In the genomic region with DNA sequence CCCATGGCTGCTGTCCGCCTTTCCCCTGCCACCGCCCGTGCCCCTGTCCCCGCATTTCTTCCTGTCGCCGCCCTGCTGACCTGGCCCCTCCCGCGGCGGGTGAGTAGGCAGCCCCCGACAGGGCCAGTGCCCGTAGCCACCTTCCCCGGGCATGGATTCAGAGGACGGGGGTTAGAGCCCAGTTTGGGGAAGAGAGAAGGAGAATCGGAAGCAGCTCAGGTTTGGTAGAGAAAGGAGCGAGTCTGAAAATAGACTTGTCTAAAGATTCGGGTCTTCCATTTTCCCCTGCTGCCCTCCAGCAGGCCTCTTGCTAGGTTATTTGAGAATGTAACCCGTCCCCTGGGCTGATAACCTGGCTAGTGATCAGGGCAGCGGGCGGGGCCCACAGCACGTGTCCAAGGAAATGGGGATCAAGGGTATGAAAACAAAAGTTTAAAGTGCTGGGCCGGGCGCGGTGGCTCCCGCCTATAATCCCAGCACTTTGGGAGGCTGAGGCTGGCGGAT, we compare ENCODE assay signal across 2 cellular contexts.
TF ChIP-seq lines count a peak whose summit lies in the region.

No MANE protein-coding gene starts in this region.

TF ChIP-seq in GM23338, 12 proteins besides CTCF, POLR2A, EP300 and RAD21:
- TF ChIP-seq, protein P1, sequence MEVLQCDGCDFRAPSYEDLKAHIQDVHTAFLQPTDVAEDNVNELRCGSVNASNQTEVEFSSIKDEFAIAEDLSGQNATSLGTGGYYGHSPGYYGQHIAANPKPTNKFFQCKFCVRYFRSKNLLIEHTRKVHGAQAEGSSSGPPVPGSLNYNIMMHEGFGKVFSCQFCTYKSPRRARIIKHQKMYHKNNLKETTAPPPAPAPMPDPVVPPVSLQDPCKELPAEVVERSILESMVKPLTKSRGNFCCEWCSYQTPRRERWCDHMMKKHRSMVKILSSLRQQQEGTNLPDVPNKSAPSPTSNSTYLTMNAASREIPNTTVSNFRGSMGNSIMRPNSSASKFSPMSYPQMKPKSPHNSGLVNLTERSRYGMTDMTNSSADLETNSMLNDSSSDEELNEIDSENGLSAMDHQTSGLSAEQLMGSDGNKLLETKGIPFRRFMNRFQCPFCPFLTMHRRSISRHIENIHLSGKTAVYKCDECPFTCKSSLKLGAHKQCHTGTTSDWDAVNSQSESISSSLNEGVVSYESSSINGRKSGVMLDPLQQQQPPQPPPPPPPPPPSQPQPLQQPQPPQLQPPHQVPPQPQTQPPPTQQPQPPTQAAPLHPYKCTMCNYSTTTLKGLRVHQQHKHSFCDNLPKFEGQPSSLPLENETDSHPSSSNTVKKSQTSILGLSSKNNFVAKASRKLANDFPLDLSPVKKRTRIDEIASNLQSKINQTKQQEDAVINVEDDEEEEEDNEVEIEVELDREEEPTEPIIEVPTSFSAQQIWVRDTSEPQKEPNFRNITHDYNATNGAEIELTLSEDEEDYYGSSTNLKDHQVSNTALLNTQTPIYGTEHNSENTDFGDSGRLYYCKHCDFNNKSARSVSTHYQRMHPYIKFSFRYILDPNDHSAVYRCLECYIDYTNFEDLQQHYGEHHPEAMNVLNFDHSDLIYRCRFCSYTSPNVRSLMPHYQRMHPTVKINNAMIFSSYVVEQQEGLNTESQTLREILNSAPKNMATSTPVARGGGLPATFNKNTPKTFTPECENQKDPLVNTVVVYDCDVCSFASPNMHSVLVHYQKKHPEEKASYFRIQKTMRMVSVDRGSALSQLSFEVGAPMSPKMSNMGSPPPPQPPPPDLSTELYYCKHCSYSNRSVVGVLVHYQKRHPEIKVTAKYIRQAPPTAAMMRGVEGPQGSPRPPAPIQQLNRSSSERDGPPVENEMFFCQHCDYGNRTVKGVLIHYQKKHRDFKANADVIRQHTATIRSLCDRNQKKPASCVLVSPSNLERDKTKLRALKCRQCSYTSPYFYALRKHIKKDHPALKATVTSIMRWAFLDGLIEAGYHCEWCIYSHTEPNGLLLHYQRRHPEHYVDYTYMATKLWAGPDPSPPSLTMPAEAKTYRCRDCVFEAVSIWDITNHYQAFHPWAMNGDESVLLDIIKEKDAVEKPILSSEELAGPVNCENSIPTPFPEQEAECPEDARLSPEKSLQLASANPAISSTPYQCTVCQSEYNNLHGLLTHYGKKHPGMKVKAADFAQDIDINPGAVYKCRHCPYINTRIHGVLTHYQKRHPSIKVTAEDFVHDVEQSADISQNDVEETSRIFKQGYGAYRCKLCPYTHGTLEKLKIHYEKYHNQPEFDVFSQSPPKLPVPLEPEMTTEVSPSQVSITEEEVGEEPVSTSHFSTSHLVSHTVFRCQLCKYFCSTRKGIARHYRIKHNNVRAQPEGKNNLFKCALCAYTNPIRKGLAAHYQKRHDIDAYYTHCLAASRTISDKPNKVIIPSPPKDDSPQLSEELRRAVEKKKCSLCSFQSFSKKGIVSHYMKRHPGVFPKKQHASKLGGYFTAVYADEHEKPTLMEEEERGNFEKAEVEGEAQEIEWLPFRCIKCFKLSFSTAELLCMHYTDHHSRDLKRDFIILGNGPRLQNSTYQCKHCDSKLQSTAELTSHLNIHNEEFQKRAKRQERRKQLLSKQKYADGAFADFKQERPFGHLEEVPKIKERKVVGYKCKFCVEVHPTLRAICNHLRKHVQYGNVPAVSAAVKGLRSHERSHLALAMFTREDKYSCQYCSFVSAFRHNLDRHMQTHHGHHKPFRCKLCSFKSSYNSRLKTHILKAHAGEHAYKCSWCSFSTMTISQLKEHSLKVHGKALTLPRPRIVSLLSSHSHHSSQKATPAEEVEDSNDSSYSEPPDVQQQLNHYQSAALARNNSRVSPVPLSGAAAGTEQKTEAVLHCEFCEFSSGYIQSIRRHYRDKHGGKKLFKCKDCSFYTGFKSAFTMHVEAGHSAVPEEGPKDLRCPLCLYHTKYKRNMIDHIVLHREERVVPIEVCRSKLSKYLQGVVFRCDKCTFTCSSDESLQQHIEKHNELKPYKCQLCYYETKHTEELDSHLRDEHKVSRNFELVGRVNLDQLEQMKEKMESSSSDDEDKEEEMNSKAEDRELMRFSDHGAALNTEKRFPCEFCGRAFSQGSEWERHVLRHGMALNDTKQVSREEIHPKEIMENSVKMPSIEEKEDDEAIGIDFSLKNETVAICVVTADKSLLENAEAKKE (CRISPR knock-in tag; IDR thresholded peaks at IDR 0.05): no peak
- TF ChIP-seq ETS1 (IDR thresholded peaks at IDR 0.05): no peak
- TF ChIP-seq, protein P2, sequence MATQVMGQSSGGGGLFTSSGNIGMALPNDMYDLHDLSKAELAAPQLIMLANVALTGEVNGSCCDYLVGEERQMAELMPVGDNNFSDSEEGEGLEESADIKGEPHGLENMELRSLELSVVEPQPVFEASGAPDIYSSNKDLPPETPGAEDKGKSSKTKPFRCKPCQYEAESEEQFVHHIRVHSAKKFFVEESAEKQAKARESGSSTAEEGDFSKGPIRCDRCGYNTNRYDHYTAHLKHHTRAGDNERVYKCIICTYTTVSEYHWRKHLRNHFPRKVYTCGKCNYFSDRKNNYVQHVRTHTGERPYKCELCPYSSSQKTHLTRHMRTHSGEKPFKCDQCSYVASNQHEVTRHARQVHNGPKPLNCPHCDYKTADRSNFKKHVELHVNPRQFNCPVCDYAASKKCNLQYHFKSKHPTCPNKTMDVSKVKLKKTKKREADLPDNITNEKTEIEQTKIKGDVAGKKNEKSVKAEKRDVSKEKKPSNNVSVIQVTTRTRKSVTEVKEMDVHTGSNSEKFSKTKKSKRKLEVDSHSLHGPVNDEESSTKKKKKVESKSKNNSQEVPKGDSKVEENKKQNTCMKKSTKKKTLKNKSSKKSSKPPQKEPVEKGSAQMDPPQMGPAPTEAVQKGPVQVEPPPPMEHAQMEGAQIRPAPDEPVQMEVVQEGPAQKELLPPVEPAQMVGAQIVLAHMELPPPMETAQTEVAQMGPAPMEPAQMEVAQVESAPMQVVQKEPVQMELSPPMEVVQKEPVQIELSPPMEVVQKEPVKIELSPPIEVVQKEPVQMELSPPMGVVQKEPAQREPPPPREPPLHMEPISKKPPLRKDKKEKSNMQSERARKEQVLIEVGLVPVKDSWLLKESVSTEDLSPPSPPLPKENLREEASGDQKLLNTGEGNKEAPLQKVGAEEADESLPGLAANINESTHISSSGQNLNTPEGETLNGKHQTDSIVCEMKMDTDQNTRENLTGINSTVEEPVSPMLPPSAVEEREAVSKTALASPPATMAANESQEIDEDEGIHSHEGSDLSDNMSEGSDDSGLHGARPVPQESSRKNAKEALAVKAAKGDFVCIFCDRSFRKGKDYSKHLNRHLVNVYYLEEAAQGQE (IDR thresholded peaks at IDR 0.05; ENCODE audit: unreplicated experiment): no peak
- no peak for TF ChIP-seq JUNB (IDR thresholded peaks at IDR 0.05; ENCODE audit: unreplicated experiment)
- TF ChIP-seq ZNF114 (CRISPR knock-in tag; IDR thresholded peaks at IDR 0.05): no peak
- TF ChIP-seq POLR2AphosphoS5 (IDR thresholded peaks at IDR 0.05; ENCODE audit: low read depth): peak; percentile 49; the same call in 1 of the 2 replicates
- TF ChIP-seq ZNF331 (CRISPR knock-in tag; IDR thresholded peaks at IDR 0.05; ENCODE audit: low read depth): no peak
- TF ChIP-seq EZH2phosphoT487 (IDR thresholded peaks at IDR 0.05; ENCODE audit: unreplicated experiment): no peak

TF ChIP-seq in HepG2, 621 proteins besides CTCF, POLR2A, EP300 and RAD21 (continues in another document):
- TF ChIP-seq SP5 (CRISPR knock-in tag; IDR thresholded peaks at IDR 0.05; ENCODE audit: borderline replicate concordance, low read depth) (0 out of 2 replicates have a peak, but pooled peaks have one; percentile 62), NCOA2 (CRISPR knock-in tag; IDR thresholded peaks at IDR 0.05) (peak; percentile 40; the same call in 1 of the 2 replicates), GMEB1 (CRISPR knock-in tag; IDR thresholded peaks at IDR 0.05; ENCODE audit: borderline replicate concordance) (no peak), ZSCAN30 (CRISPR knock-in tag; IDR thresholded peaks at IDR 0.05) (no peak), ZNF468 (CRISPR knock-in tag; IDR thresholded peaks at IDR 0.05) (no peak), ZNF747 (CRISPR knock-in tag; IDR thresholded peaks at IDR 0.05; ENCODE audit: borderline replicate concordance) (no peak), ZNF326 (CRISPR knock-in tag; IDR thresholded peaks at IDR 0.05; ENCODE audit: borderline replicate concordance) (no peak), POLR2AphosphoS5 (IDR thresholded peaks at IDR 0.05; ENCODE audit: low read depth, low read length) (peak; percentile 59), HOXA3 (CRISPR knock-in tag; IDR thresholded peaks at IDR 0.05) (0 out of 2 replicates have a peak, but pooled peaks have one; percentile 33), RXRB (CRISPR knock-in tag; IDR thresholded peaks at IDR 0.05; ENCODE audit: borderline replicate concordance) (peak; percentile 49; the same call in 1 of the 2 replicates), NR2F1 (CRISPR knock-in tag; IDR thresholded peaks at IDR 0.05) (no peak), ZNF382 (CRISPR knock-in tag; IDR thresholded peaks at IDR 0.05; ENCODE audit: borderline replicate concordance) (no peak), BCL6 (CRISPR knock-in tag; IDR thresholded peaks at IDR 0.05) (0 out of 2 replicates have a peak, but pooled peaks have one; percentile 9), ZEB1 (IDR thresholded peaks at IDR 0.05; ENCODE audit: insufficient replicate concordance, low read depth) (peak; percentile 60), ZNF687 (CRISPR knock-in tag; IDR thresholded peaks at IDR 0.05) (peak; percentile 13; the same call in 1 of the 2 replicates), TAF1 (CRISPR knock-in tag; IDR thresholded peaks at IDR 0.05) (0 out of 2 replicates have a peak, but pooled peaks have one; percentile 13), ZNF350 (CRISPR knock-in tag; IDR thresholded peaks at IDR 0.05; ENCODE audit: borderline replicate concordance, low read depth) (no peak; the same call in 1 of the 2 replicates), ZNF530 (CRISPR knock-in tag; IDR thresholded peaks at IDR 0.05; ENCODE audit: low read depth) (no peak), FOSL2 (CRISPR knock-in tag; IDR thresholded peaks at IDR 0.05) (0 out of 2 replicates have a peak, but pooled peaks have one; percentile 51), SAP130 (CRISPR knock-in tag; IDR thresholded peaks at IDR 0.05; ENCODE audit: low read depth) (peak; percentile 64), ZNF841 (CRISPR knock-in tag; IDR thresholded peaks at IDR 0.05; ENCODE audit: borderline replicate concordance) (no peak), KDM2A (CRISPR knock-in tag; IDR thresholded peaks at IDR 0.05; ENCODE audit: borderline replicate concordance, low read depth) (peak; percentile 33; the same call in 1 of the 2 replicates), ZNF547 (CRISPR knock-in tag; IDR thresholded peaks at IDR 0.05) (no peak), ZFX (CRISPR knock-in tag; IDR thresholded peaks at IDR 0.05; ENCODE audit: low read depth) (peak; percentile 47; the same call in 1 of the 2 replicates), MAFG (CRISPR knock-in tag; IDR thresholded peaks at IDR 0.05) (no peak), PHF21A (CRISPR knock-in tag; IDR thresholded peaks at IDR 0.05) (peak; percentile 71), RXRA (CRISPR knock-in tag; IDR thresholded peaks at IDR 0.05) (0 out of 2 replicates have a peak, but pooled peaks have one; percentile 33), SP1 (IDR thresholded peaks at IDR 0.05) (no peak), SP1 (CRISPR knock-in tag; IDR thresholded peaks at IDR 0.05) (no peak)
- TF ChIP-seq, protein P3, sequence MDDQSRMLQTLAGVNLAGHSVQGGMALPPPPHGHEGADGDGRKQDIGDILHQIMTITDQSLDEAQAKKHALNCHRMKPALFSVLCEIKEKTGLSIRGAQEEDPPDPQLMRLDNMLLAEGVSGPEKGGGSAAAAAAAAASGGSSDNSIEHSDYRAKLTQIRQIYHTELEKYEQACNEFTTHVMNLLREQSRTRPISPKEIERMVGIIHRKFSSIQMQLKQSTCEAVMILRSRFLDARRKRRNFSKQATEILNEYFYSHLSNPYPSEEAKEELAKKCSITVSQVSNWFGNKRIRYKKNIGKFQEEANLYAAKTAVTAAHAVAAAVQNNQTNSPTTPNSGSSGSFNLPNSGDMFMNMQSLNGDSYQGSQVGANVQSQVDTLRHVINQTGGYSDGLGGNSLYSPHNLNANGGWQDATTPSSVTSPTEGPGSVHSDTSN (CRISPR knock-in tag; IDR thresholded peaks at IDR 0.05; ENCODE audit: borderline replicate concordance): no peak
- TF ChIP-seq, protein P4, sequence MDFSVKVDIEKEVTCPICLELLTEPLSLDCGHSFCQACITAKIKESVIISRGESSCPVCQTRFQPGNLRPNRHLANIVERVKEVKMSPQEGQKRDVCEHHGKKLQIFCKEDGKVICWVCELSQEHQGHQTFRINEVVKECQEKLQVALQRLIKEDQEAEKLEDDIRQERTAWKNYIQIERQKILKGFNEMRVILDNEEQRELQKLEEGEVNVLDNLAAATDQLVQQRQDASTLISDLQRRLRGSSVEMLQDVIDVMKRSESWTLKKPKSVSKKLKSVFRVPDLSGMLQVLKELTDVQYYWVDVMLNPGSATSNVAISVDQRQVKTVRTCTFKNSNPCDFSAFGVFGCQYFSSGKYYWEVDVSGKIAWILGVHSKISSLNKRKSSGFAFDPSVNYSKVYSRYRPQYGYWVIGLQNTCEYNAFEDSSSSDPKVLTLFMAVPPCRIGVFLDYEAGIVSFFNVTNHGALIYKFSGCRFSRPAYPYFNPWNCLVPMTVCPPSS (IDR thresholded peaks at IDR 0.05): no peak
